14 cellular contexts compared by ENCODE assay signal in genomic region chr12:47504775-47505446, GRCh38.
DNase-seq lines count a peak whose midpoint lies in the region; ATAC-seq, FAIRE-seq and TF ChIP-seq lines count a peak whose summit lies in the region.
"Had no signal": no experiment of that assay in that cellular context is flagged by ENCODE, and none has a peak within 500 bp of the region (broad histone marks: within the 10 kb centered on the region; RNA-seq: fewer than 3 reads in every experiment).

No MANE protein-coding gene starts in this region.

- intact Hi-C loops in IMR-90 (cut with micrococcal nuclease) = no loop called here
- intact Hi-C loops in K562 (cut with micrococcal nuclease) = no loop called here

- H3K4me1 ChIP-seq in IMR-90 (ENCODE audit: control insufficient read depth, insufficient read depth, low read length) (peaks cover 10% of the 10 kb centered on the region), K562 (replicated peaks in 1 of 2; ENCODE audit: control insufficient read depth in 2 of 2, insufficient read depth in 2 of 2, low read length in 2 of 2) (no peaks in the 10 kb centered on the region)

- peak overlapping the region; percentile 81; the same call in 1 of the 2 replicates for H2BK120ac ChIP-seq in IMR-90 (ENCODE audit: low read depth, low read length)

- no peak for FAIRE-seq in K562 (lab: Jason Lieb, UNC)

- peak overlapping the region; percentile 74 for H2BK5ac ChIP-seq in IMR-90 (ENCODE audit: low read depth, low read length, poor library complexity, severe bottlenecking)

- no peak overlapping the region for H3K27ac Mint-ChIP-seq in type B pancreatic cell
- H3K27ac Mint-ChIP-seq: activated naive CD4-positive, alpha-beta T cell treated with anti-CD3 and anti-CD28 coated beads, Interleukin-2, amount 10 ng/mL, durations not matched to agents 7 days and 5 days; CD8-positive, alpha-beta memory T cell; GM23338 had no signal

- DNase-seq in AG09309 (ENCODE audit: low read depth) = peak; percentile 46
- peak; percentile 82 for DNase-seq in IMR-90
- DNase-seq in K562 (ENCODE audit: extremely low read depth in 1 of 4, low spot score in 3 of 4) = no peak
- peak; percentile 24 for DNase-seq in myocyte (ENCODE audit: low read depth)
- no peak for DNase-seq in NOMO-1 treated with DMSO at 0.1 percent for 48 hours (lab: John Stamatoyannopoulos, UW; ENCODE audit: unreplicated experiment)
- no peak for DNase-seq in RPMI8226
- no peak for DNase-seq in substantia nigra (lab: John Stamatoyannopoulos, UW)
- no peak for DNase-seq in type B pancreatic cell (ENCODE audit: extremely low spot score, unreplicated experiment)
- DNase-seq: activated naive CD4-positive, alpha-beta T cell treated with anti-CD3 and anti-CD28 coated beads, Interleukin-2, amount 10 ng/mL, durations not matched to agents 7 days and 5 days; CD8-positive, alpha-beta memory T cell; NCI-H1436 had no signal

- H3K9me3 Mint-ChIP-seq in type B pancreatic cell = peaks cover 4% of the 10 kb centered on the region

- H3K4me3 Mint-ChIP-seq in type B pancreatic cell = no peak overlapping the region
- H3K4me3 Mint-ChIP-seq: activated naive CD4-positive, alpha-beta T cell treated with anti-CD3 and anti-CD28 coated beads, Interleukin-2, amount 10 ng/mL, durations not matched to agents 7 days and 5 days; CD8-positive, alpha-beta memory T cell; GM23338 had no signal

- no peak for TF ChIP-seq RAD21 in IMR-90 (IDR thresholded peaks at IDR 0.05; ENCODE audit: low read length)
- no peak for TF ChIP-seq RAD21 in K562 (CRISPR knock-in tag; conservative IDR thresholded peaks at IDR 0.05 in 1 of 2, IDR thresholded peaks at IDR 0.05 in 1 of 2)

- H3K36me3 ChIP-seq in IMR-90 (ENCODE audit: control insufficient read depth, insufficient read depth, low read length) = no peaks in the 10 kb centered on the region
- no peaks in the 10 kb centered on the region for H3K36me3 ChIP-seq in K562 (ENCODE audit: control insufficient read depth, insufficient read depth, low read length)

- H3K79me2 ChIP-seq in K562 (ENCODE audit: control insufficient read depth, insufficient read depth, low read length) = no peaks in the 10 kb centered on the region

- H3K4me2 ChIP-seq in IMR-90 (ENCODE audit: low read depth, low read length) (peak overlapping the region; percentile 59; the same call in 1 of the 2 replicates), K562 (ENCODE audit: insufficient read depth, low read length) (no peak overlapping the region)
- H3K4me2 ChIP-seq: GM23338 had no signal

- H2BK15ac ChIP-seq in IMR-90 (ENCODE audit: low read depth, low read length) = peak overlapping the region; percentile 45; the same call in 1 of the 3 replicates

- H3K27me3 ChIP-seq in IMR-90 (ENCODE audit: control insufficient read depth, insufficient read depth, low read length) (no peaks in the 10 kb centered on the region), K562 (ENCODE audit: control insufficient read depth in 2 of 2, insufficient read depth in 2 of 2, low read length in 2 of 2) (no peaks in the 10 kb centered on the region)

- peak overlapping the region; percentile 52; the same call in 1 of the 2 replicates for H4K5ac ChIP-seq in IMR-90 (ENCODE audit: low read depth, low read length)

- H3K4ac ChIP-seq in IMR-90 (ENCODE audit: low read depth, low read length) = peak overlapping the region; percentile 42; the same call in 1 of the 2 replicates

- H4K8ac ChIP-seq in IMR-90 (ENCODE audit: low read depth in 2 of 2, low read length in 2 of 2) = peak overlapping the region; percentile 55 to 83; a peak in 2 of 4 replicates

- H4K20me1 ChIP-seq in IMR-90 (ENCODE audit: insufficient read depth, low read length) (no peaks in the 10 kb centered on the region), K562 (replicated peaks; ENCODE audit: control insufficient read depth, insufficient read depth, low read length) (no peaks in the 10 kb centered on the region)

- TF ChIP-seq EP300 in K562 (IDR thresholded peaks at IDR 0.05; ENCODE audit: low read length) = no peak

- peak; percentile 57 for ATAC-seq in IMR-90 (ENCODE audit: low read depth)
- no peak for ATAC-seq in K562
- ATAC-seq: GM23338 had no signal

- CTCF ChIA-PET in IMR-90 (lab: Yijun Ruan, JAX) (no interaction called here), K562 (lab: Yijun Ruan, JAX; ENCODE audit: low intra/inter-chr PET ratio) (no interaction called here)

- no TSS peak for BruUV-seq in IMR-90 (replicated peaks; lab: Mats Ljungman, UMichigan)
- BruUV-seq in K562 (replicated peaks; lab: Mats Ljungman, UMichigan) = no TSS peak

- no peaks in the 10 kb centered on the region for H3K4me1 Mint-ChIP-seq in type B pancreatic cell (ENCODE audit: unreplicated experiment)
- H3K4me1 Mint-ChIP-seq: activated naive CD4-positive, alpha-beta T cell treated with anti-CD3 and anti-CD28 coated beads, Interleukin-2, amount 10 ng/mL, durations not matched to agents 7 days and 5 days; CD8-positive, alpha-beta memory T cell; GM23338 had no signal

- no peak overlapping the region for H3K9ac ChIP-seq in IMR-90 (ENCODE audit: low read depth, low read length)
- no peak overlapping the region for H3K9ac ChIP-seq in K562 (ENCODE audit: insufficient read depth in 1 of 2, low read depth in 2 of 2, low read length in 2 of 2)

- in situ Hi-C loops in IMR-90 (cut with MboI; ENCODE audit: low sequenced_read_pairs) = no loop called here
- in situ Hi-C loops in K562 (cut with MboI) = no loop called here

- H3K14ac ChIP-seq in IMR-90 (replicated peaks; ENCODE audit: low read depth, low read length) = 0 out of 2 replicates have a peak overlapping the region, but pooled peaks have one; percentile 36

- peaks cover 14% of the 10 kb centered on the region for H3K27me3 Mint-ChIP-seq in type B pancreatic cell
- H3K27me3 Mint-ChIP-seq: activated naive CD4-positive, alpha-beta T cell treated with anti-CD3 and anti-CD28 coated beads, Interleukin-2, amount 10 ng/mL, durations not matched to agents 7 days and 5 days had no signal

- WGBS in IMR-90 (ENCODE audit: extremely low coverage in 2 of 2, insufficient read length in 1 of 2), 2 experiments = no CpG with 5 or more reads among the region's 11 CpGs
- 0% methylated on average over 11 of the region's 11 CpGs for WGBS in K562 (ENCODE audit: insufficient coverage, low coverage, missing lambda C conversion rate)

- no peak overlapping the region for H3K56ac ChIP-seq in IMR-90 (ENCODE audit: extremely low read depth, insufficient read depth, low read length)

- no peaks in the 10 kb centered on the region for H3K36me3 Mint-ChIP-seq in type B pancreatic cell
- H3K36me3 Mint-ChIP-seq: activated naive CD4-positive, alpha-beta T cell treated with anti-CD3 and anti-CD28 coated beads, Interleukin-2, amount 10 ng/mL, durations not matched to agents 7 days and 5 days had no signal

- H3K27ac ChIP-seq in IMR-90 (ENCODE audit: insufficient read depth, low read length) (peak overlapping the region; percentile 2; the same call in 1 of the 2 replicates), K562 (ENCODE audit: extremely low read depth, low read depth, low read length) (no peak overlapping the region), substantia nigra (ENCODE audit: low read depth, low read length, poor library complexity, severe bottlenecking) (no peak overlapping the region)
- H3K27ac ChIP-seq: SK-N-MC had no signal

- dilution Hi-C loops in IMR-90 (cut with HindIII; ENCODE audit: low sequenced_read_pairs, unreplicated experiment) = no loop called here

- TF ChIP-seq CTCF in AG09309 (IDR thresholded peaks at IDR 0.05; ENCODE audit: control insufficient read depth, insufficient read depth, low read depth, low read length, missing control alignments) (no peak), IMR-90 (conservative IDR thresholded peaks at IDR 0.05; ENCODE audit: low read depth, low read length) (no peak), K562 (IDR thresholded peaks at IDR 0.05 in 2 of 3, conservative IDR thresholded peaks at IDR 0.05 in 1 of 3; ENCODE audit: insufficient read depth in 2 of 3, low read depth in 1 of 3, low read length in 3 of 3) (no peak), type B pancreatic cell (conservative IDR thresholded peaks at IDR 0.05) (no peak)

- H4K91ac ChIP-seq in IMR-90 (ENCODE audit: insufficient read depth, low read depth, low read length) = 0 out of 2 replicates have a peak overlapping the region, but pooled peaks have one; percentile 18

- peak overlapping the region; percentile 56 for H3K18ac ChIP-seq in IMR-90 (ENCODE audit: low read depth, low read length)

- peak overlapping the region; percentile 82; the same call in 1 of the 2 replicates for H2BK20ac ChIP-seq in IMR-90 (ENCODE audit: low read depth, low read length)

- peak overlapping the region; percentile 35 for H2AK9ac ChIP-seq in IMR-90 (replicated peaks; ENCODE audit: low read depth, low read length, poor library complexity)

- H3K9me3 ChIP-seq in IMR-90 (ENCODE audit: control insufficient read depth, insufficient read depth, low read length) (no peaks in the 10 kb centered on the region), K562 (replicated peaks; ENCODE audit: control insufficient read depth, insufficient read depth, low read depth, low read length) (no peaks in the 10 kb centered on the region)

- no peak overlapping the region for H3K4me3 ChIP-seq in AG09309 (ENCODE audit: control insufficient read depth, low read depth, low read length)
- no peak overlapping the region for H3K4me3 ChIP-seq in IMR-90 (ENCODE audit: insufficient read depth, low read depth, low read length)
- no peak overlapping the region for H3K4me3 ChIP-seq in K562
- H3K4me3 ChIP-seq: GM23338, lung, SK-N-MC had no signal

- H3K79me1 ChIP-seq in IMR-90 (ENCODE audit: low read depth in 1 of 2, low read length in 2 of 2) = no peaks in the 10 kb centered on the region

- H2AK5ac ChIP-seq in IMR-90 (ENCODE audit: low read depth, low read length) = peak overlapping the region; percentile 54; the same call in 1 of the 2 replicates

- H2AFZ ChIP-seq in IMR-90 (replicated peaks; ENCODE audit: low read length, poor library complexity) = peak overlapping the region; percentile 79
- no peak overlapping the region for H2AFZ ChIP-seq in K562 (ENCODE audit: low read depth, low read length)
- H2AFZ ChIP-seq: GM23338 had no signal

- H3K9me1 ChIP-seq in IMR-90 (ENCODE audit: insufficient read depth, low read length) (peaks cover 9% of the 10 kb centered on the region; the same call in 1 of the 2 replicates), K562 (ENCODE audit: control insufficient read depth, insufficient read depth, low read length) (no peaks in the 10 kb centered on the region)

- POLR2A ChIA-PET in IMR-90 (lab: Charles Lee; ENCODE audit: unreplicated experiment) (interaction anchor here (0.6 kb wide), 1 partner anchor 464 kb away, joined by 6 read pairs; no protein-coding TSS in a partner anchor), K562 (lab: Yijun Ruan, JAX) (interaction anchor here (0.7 to 1.2 kb wide), 3 partner anchors 14 to 22 kb away, joined by 3 read pairs; no protein-coding TSS in a partner anchor)

- peak overlapping the region; percentile 47; the same call in 1 of the 2 replicates for H3K23ac ChIP-seq in IMR-90 (ENCODE audit: low read depth, low read length)

- TF ChIP-seq POLR2A in IMR-90 (IDR thresholded peaks at IDR 0.05; ENCODE audit: low read depth, low read length) (no peak), K562 (conservative IDR thresholded peaks at IDR 0.05) (no peak)

TF ChIP-seq in IMR-90, 13 proteins besides CTCF, POLR2A, EP300 and RAD21 (continues in another document):
- peak; percentile 44; the same call in 1 of the 2 replicates for TF ChIP-seq NFE2L2 (IDR thresholded peaks at IDR 0.05; ENCODE audit: low read depth, low read length)

TF ChIP-seq in K562, 482 proteins besides CTCF, POLR2A, EP300 and RAD21 (continues in another document):
- TF ChIP-seq CBFA2T3 (IDR thresholded peaks at IDR 0.05) = no peak

Comparison
In these comparisons a context has a peak if more than half of its experiments do, and no peak if none do; other contexts are left out.
1. DNase-seq: peak in AG09309 (single experiment), IMR-90 (single experiment) and myocyte (single experiment); none in K562 (0 of 4), NOMO-1 treated with DMSO at 0.1 percent for 48 hours (single experiment), RPMI8226 (single experiment), substantia nigra (0 of 49) and type B pancreatic cell (single experiment).